In the genomic region with DNA sequence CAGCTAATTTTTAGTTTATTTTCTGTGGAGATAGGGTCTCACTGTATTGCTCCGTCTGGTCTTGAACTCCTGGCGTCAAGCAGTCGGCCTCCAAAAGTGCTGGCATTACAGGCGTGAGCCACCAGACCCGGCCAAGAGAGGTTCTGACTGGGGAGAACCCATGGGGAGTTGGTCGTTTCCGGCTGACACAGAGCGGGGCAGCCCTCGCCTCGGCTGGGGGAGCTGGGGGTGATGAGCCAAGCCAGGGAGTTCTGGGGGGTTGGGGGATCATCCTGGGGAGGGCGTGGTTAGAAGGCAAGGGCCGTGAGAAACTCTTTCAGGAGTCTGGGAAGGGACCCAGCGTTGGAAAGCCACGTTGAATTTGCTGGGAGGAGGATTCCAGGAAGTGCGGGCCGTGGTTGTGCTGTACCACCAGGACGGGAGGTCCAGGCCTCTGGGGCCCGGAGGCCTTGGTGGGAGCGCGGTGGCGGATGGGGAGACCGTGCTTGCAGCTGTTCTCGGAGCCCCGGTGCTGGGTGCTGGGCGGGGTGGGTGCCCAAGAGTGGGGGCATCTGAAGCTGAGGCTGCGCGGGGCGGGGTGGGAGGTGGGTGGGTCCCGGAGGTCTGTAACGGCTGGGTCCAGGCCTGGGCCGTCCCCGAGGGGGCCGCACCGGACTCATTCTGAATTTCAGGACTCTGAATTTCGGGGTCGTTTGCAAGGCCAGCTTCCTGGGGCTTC, we compare ENCODE assay signal across 1 cellular context.
TF ChIP-seq lines count a peak whose summit lies in the region.

No MANE protein-coding gene starts in this region.

TF ChIP-seq in K562, 482 proteins besides CTCF, POLR2A, EP300 and RAD21:
- no peak for TF ChIP-seq CBX3 (IDR thresholded peaks at IDR 0.05; ENCODE audit: borderline replicate concordance in 1 of 2, low read length in 2 of 2)
- TF ChIP-seq ZNF121 (CRISPR knock-in tag; conservative IDR thresholded peaks at IDR 0.05) = 0 out of 2 replicates have a peak, but pooled peaks have one; percentile 16
TF ChIP-seq in K562: peak in this region for 1.
